In the genomic region with DNA sequence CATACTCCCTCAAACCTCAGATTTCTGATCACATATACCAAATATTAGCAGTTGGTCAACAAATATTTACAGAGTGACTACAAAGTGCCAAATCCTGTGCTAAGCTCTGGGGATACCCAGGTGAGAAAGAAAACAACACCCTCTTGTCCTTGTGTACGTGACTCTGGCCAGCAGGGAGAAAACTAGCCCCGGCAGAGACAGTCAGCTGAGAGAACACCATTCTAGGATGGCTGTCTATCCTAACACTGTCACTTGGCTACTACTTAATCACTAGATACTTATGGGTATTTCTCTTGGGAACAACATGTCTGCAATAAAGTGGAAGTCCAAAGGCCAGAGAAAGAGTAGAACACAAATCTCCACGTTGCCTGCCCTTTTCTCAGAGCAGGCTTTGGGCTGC, we compare ENCODE assay signal across 32 cellular contexts. TPM values are rescaled to one million over a fixed set of nuclear protein-coding genes. Genes with fewer than 3 reads are reported as not detected.
A peak's percentile ranks its signal among the peaks of the same experiment; 100 is the strongest.
DNase-seq lines count a peak whose midpoint lies in the region; ATAC-seq and TF ChIP-seq lines count a peak whose summit lies in the region.
"Had no signal": no experiment of that assay in that cellular context is flagged by ENCODE, and none has a peak within 500 bp of the region (broad histone marks: within the 10 kb centered on the region; RNA-seq: fewer than 3 reads in every experiment).

No MANE protein-coding gene starts in this region.

- H3K27me3 ChIP-seq in heart right ventricle: no peaks in the 10 kb centered on the region
- no peaks in the 10 kb centered on the region for H3K27me3 ChIP-seq in right lobe of liver
- no peaks in the 10 kb centered on the region for H3K27me3 ChIP-seq in smooth muscle cell (ENCODE audit: low read depth)
- H3K27me3 ChIP-seq: colonic mucosa, MG63, SJCRH30, uterus had no signal

- peak overlapping the region in 2 of 10 donors; percentile 2 to 18 for H3K4me3 ChIP-seq in heart right ventricle
- H3K4me3 ChIP-seq in right lobe of liver: peak overlapping the region in 1 of 3 donors; percentile 11
- H3K4me3 ChIP-seq in smooth muscle cell: no peak overlapping the region
- H3K4me3 ChIP-seq: colonic mucosa, GM23338, lower lobe of right lung, MG63, SJCRH30, uterus had no signal

- H3K9ac ChIP-seq in smooth muscle cell (ENCODE audit: low read depth): no peak overlapping the region
- H3K9ac ChIP-seq: KMS-11 had no signal

- H3F3A ChIP-seq in smooth muscle cell (ENCODE audit: low read depth): no peaks in the 10 kb centered on the region

- intact Hi-C loops in Right ventricle myocardium inferior (cut with DNase I) (no loop called here), cardiac septum (cut with DNase I) (no loop called here), heart right ventricle (cut with DNase I) (no loop called here), right lobe of liver (cut with DNase I) (no loop called here)

- peak; percentile 81 for ATAC-seq in Right ventricle myocardium inferior
- peak in 7 of 8 donors; percentile 38 to 91 (median 77) for ATAC-seq in heart right ventricle
- ATAC-seq in right lobe of liver: peak; percentile 87 to 98 (median 92)
- ATAC-seq in HG03159 (IDR thresholded peaks at IDR 0.05; ENCODE audit: unreplicated experiment): no peak
- no peak for ATAC-seq in GM18909 (IDR thresholded peaks at IDR 0.05; ENCODE audit: poor library complexity, unreplicated experiment)
- no peak for ATAC-seq in HG02759 (IDR thresholded peaks at IDR 0.05; ENCODE audit: unreplicated experiment)
- ATAC-seq: activated naive CD4-positive, alpha-beta T cell treated with anti-CD3 and anti-CD28 coated beads, Interleukin-2, amount 50 U/mL, for 72 hours; GM23338; lower lobe of right lung; naive thymus-derived CD8-positive, alpha-beta T cell; stimulated activated naive CD8-positive, alpha-beta T cell treated with anti-CD3 and anti-CD28 coated beads, Interleukin-15, Interleukin-2, amounts not matched to agents 100 U/mL and 50 U/mL, for 24 hours had no signal

- H3K79me2 ChIP-seq in smooth muscle cell (ENCODE audit: low read depth): no peaks in the 10 kb centered on the region

- H3K4me2 ChIP-seq in smooth muscle cell: no peak overlapping the region
- H3K4me2 ChIP-seq: GM23338, KMS-11 had no signal

- H3K4me1 ChIP-seq in heart right ventricle (peaks cover 3 to 31% (median 21%) of the 10 kb centered on the region in 9 donors), right lobe of liver (peaks cover 0 to 18% (median 0%) of the 10 kb centered on the region in 4 donors), smooth muscle cell (ENCODE audit: low read depth) (no peaks in the 10 kb centered on the region)
- H3K4me1 ChIP-seq: colonic mucosa, SJCRH30, uterus had no signal

- peaks cover 0 to 17% (median 6%) of the 10 kb centered on the region in 11 donors for H3K9me3 ChIP-seq in heart right ventricle
- H3K9me3 ChIP-seq in right lobe of liver: no peaks in the 10 kb centered on the region
- no peaks in the 10 kb centered on the region for H3K9me3 ChIP-seq in smooth muscle cell (replicated peaks; ENCODE audit: low read depth)
- H3K9me3 ChIP-seq: colonic mucosa, lower lobe of right lung, MG63, SJCRH30, uterus had no signal

- H4K20me1 ChIP-seq in smooth muscle cell (ENCODE audit: low read depth): no peaks in the 10 kb centered on the region

- peak overlapping the region; percentile 19 to 81 (median 64) for H3K27ac ChIP-seq in heart right ventricle
- H3K27ac ChIP-seq in right lobe of liver: peak overlapping the region; percentile 18 to 53 (median 23)
- no peak overlapping the region for H3K27ac ChIP-seq in smooth muscle cell (ENCODE audit: low read depth)
- H3K27ac ChIP-seq: colonic mucosa, epithelial cell of prostate, KMS-11, lower lobe of right lung, SJCRH30, VCaP had no signal

- H3K36me3 ChIP-seq in heart right ventricle (peaks cover 0 to 19% (median 0%) of the 10 kb centered on the region in 9 donors), right lobe of liver (no peaks in the 10 kb centered on the region), smooth muscle cell (ENCODE audit: low read depth) (no peaks in the 10 kb centered on the region)
- H3K36me3 ChIP-seq: colonic mucosa, SJCRH30, uterus had no signal

- 35 to 38% methylated on average over 3 of the region's 3 CpGs for WGBS in heart right ventricle, 2 donors
- WGBS in right lobe of liver (ENCODE audit: insufficient coverage, low coverage, low lambda C conversion rate, missing lambda C conversion rate): 25% methylated on average over 3 of the region's 3 CpGs
- WGBS in smooth muscle cell (ENCODE audit: low lambda C conversion rate): 92% methylated on average over 3 of the region's 3 CpGs

- no peak for DNase-seq in Right ventricle myocardium inferior (ENCODE audit: missing footprints)
- DNase-seq in cardiac septum (ENCODE audit: low spot score): no peak
- no peak for DNase-seq in heart right ventricle
- DNase-seq in right lobe of liver: no peak
- no peak for DNase-seq in smooth muscle cell (lab: John Stamatoyannopoulos, UW; ENCODE audit: unreplicated experiment)
- DNase-seq: activated CD4-positive, alpha-beta T cell treated with anti-CD3 and anti-CD28 coated beads for 4 hours; activated CD8-positive, alpha-beta memory T cell treated with anti-CD3 and anti-CD28 coated beads for 24 hours; activated effector memory CD4-positive, alpha-beta T cell treated with Interleukin-2 at 50 U/mL for 16 hours; colonic mucosa; effector CD8-positive, alpha-beta T cell; lower lobe of right lung; MG63; naive thymus-derived CD8-positive, alpha-beta T cell; NCI-H1105; NCI-H187 treated with DMSO at 0.1 percent for 48 hours; NCI-H2171 treated with DMSO at 0.1 percent for 48 hours; NCI-H526; nucleus accumbens; SJCRH30; stimulated activated CD4-positive, alpha-beta T cell treated with anti-CD3 and anti-CD28 coated beads, Interleukin-1b, Interleukin-23, amount 100 ng/mL, for 48 hours; stimulated activated naive CD8-positive, alpha-beta T cell treated with anti-CD3 and anti-CD28 coated beads, Interleukin-15, Interleukin-2, amounts not matched to agents 100 U/mL and 50 U/mL, for 24 hours; SW 1271; T-helper 9 cell; uterus had no signal

- no peak overlapping the region for H2AFZ ChIP-seq in smooth muscle cell (ENCODE audit: low read depth)
- H2AFZ ChIP-seq: GM23338 had no signal

- TF ChIP-seq POLR2A in right lobe of liver (IDR thresholded peaks at IDR 0.05): no peak

- TF ChIP-seq CTCF in heart right ventricle (IDR thresholded peaks at IDR 0.05) (no peak), right lobe of liver (IDR thresholded peaks at IDR 0.05) (no peak), smooth muscle cell (IDR thresholded peaks at IDR 0.05; ENCODE audit: borderline replicate concordance, insufficient read depth, poor library complexity, severe bottlenecking) (no peak)

RNA-seq across cellular contexts. Expression of a gene that starts 57.9 kb away (rescaled TPM):
- 0.95 TPM for total RNA-seq in Right ventricle myocardium inferior
- total RNA-seq in cardiac septum: 2.4 TPM
- 1 to 10 TPM in 6 of 10 donors, under 1 TPM in 4; 0.40 to 4.1 (median 1.3) TPM for total RNA-seq in heart right ventricle
- polyA plus RNA-seq in heart right ventricle: under 1 TPM; 0.19 to 0.22 TPM
- total RNA-seq in right lobe of liver: 1 to 10 TPM in 5 of 6 experiments, under 1 TPM in 1; 0.68 to 3.8 (median 2.1) TPM
- 0.13 and 0.36 TPM in 2 replicates for total RNA-seq in smooth muscle cell
- polyA plus RNA-seq in smooth muscle cell: 0.02 TPM in 1 of 2 replicates, not detected in the other
- total RNA-seq: GM23338 had no signal
- polyA plus RNA-seq: GM23338 had no signal

Comparison
In these comparisons a context has a peak if more than half of its experiments do, and no peak if none do; other contexts are left out.
1. ATAC-seq: peak in Right ventricle myocardium inferior (single experiment), heart right ventricle (7 of 8) and right lobe of liver (4 of 4); none in HG03159 (single experiment), GM18909 (single experiment) and HG02759 (single experiment).